In genomic region chr12:90233168-90234100, GRCh38 we compare ENCODE assay signal across 22 cellular contexts.
DNase-seq lines count a peak whose midpoint lies in the region; ATAC-seq and TF ChIP-seq lines count a peak whose summit lies in the region.
"Had no signal": no experiment of that assay in that cellular context is flagged by ENCODE, and none has a peak within 500 bp of the region (broad histone marks: within the 10 kb centered on the region; RNA-seq: fewer than 3 reads in every experiment).

No MANE protein-coding gene starts in this region.

- H3K27me3 ChIP-seq in GM23338 (ENCODE audit: insufficient read depth) (no peaks in the 10 kb centered on the region), adipocyte (replicated peaks; ENCODE audit: control insufficient read depth, insufficient read depth, low read length) (no peaks in the 10 kb centered on the region), trophoblast cell (ENCODE audit: insufficient read depth, low read length) (no peaks in the 10 kb centered on the region), SJCRH30 (no peaks in the 10 kb centered on the region)

- H3K27ac ChIP-seq in GM23338 (ENCODE audit: low read depth) (no peak overlapping the region), trophoblast cell (ENCODE audit: low read depth, low read length) (no peak overlapping the region), SJCRH30 (no peak overlapping the region)
- H3K27ac ChIP-seq: thoracic aorta, WERI-Rb-1 had no signal

- H3F3A ChIP-seq in GM23338 (replicated peaks; ENCODE audit: low read depth) = no peaks in the 10 kb centered on the region

- H3K27ac Mint-ChIP-seq in GM23338 = no peak overlapping the region
- H3K27ac Mint-ChIP-seq: activated CD4-positive, alpha-beta T cell treated with anti-CD3 and anti-CD28 coated beads, Interleukin-2, amount 10 ng/mL, durations not matched to agents 24 days and 14 days; activated naive CD4-positive, alpha-beta T cell treated with anti-CD3 and anti-CD28 coated beads for 36 hours; CD4-positive, CD25-positive, alpha-beta regulatory T cell; dendritic cell treated with granulocyte-macrophage colony-stimulating factor and Interleukin-4, amounts not matched to agents 40 ng/mL and 50 ng/mL, for 4 days; natural killer cell had no signal

- no peak overlapping the region for H2AK5ac ChIP-seq in trophoblast cell (ENCODE audit: low read length)

- H2BK5ac ChIP-seq in trophoblast cell (ENCODE audit: low read depth, low read length, poor library complexity) = no peak overlapping the region

- H3K9ac ChIP-seq in adipocyte (ENCODE audit: low read length) (no peak overlapping the region), trophoblast cell (ENCODE audit: low read length) (no peak overlapping the region)

- no peak overlapping the region for H3K4me2 ChIP-seq in GM23338
- H3K4me2 ChIP-seq in trophoblast cell (ENCODE audit: low read length) = no peak overlapping the region

- H3K4me3 ChIP-seq in GM23338 (no peak overlapping the region), adipocyte (ENCODE audit: low read length) (no peak overlapping the region), trophoblast cell (ENCODE audit: low read depth, low read length) (no peak overlapping the region), SJCRH30 (no peak overlapping the region)
- H3K4me3 ChIP-seq: thoracic aorta had no signal

- POLR2A ChIA-PET in GM10248 (lab: Yijun Ruan, JAX) = no interaction called here

- peaks cover 9% of the 10 kb centered on the region for H3K79me1 ChIP-seq in trophoblast cell (ENCODE audit: low read length)

- no peak overlapping the region for H3K4ac ChIP-seq in trophoblast cell (ENCODE audit: low read depth, low read length)

- no peak overlapping the region for H4K12ac ChIP-seq in trophoblast cell (ENCODE audit: low read depth, low read length)

- H2AFZ ChIP-seq in GM23338 = peak overlapping the region; percentile 54; the same call in 1 of the 2 replicates
- no peak overlapping the region for H2AFZ ChIP-seq in trophoblast cell (ENCODE audit: insufficient read depth, low read length, poor library complexity)

- no peak overlapping the region for H3K14ac ChIP-seq in trophoblast cell (ENCODE audit: low read length)

- no peak overlapping the region for H4K91ac ChIP-seq in trophoblast cell (ENCODE audit: low read depth, low read length)

- no CpG with 5 or more reads among the region's 6 CpGs for WGBS in trophoblast cell (ENCODE audit: extremely low coverage, insufficient coverage, insufficient read length)

- peaks cover 2% of the 10 kb centered on the region; the same call in 1 of the 3 replicates for H3K9me3 Mint-ChIP-seq in GM23338
- H3K9me3 Mint-ChIP-seq: activated CD4-positive, alpha-beta T cell treated with anti-CD3 and anti-CD28 coated beads, Interleukin-2, amount 10 ng/mL, durations not matched to agents 24 days and 14 days; activated naive CD4-positive, alpha-beta T cell treated with anti-CD3 and anti-CD28 coated beads for 36 hours; natural killer cell had no signal

- H3K79me2 ChIP-seq in GM23338 (replicated peaks; ENCODE audit: insufficient read depth) = no peaks in the 10 kb centered on the region
- H3K79me2 ChIP-seq in trophoblast cell (ENCODE audit: control insufficient read depth, insufficient read depth, low read length, poor library complexity) = no peaks in the 10 kb centered on the region

- H3K4me1 Mint-ChIP-seq in GM23338 = peaks cover 16% of the 10 kb centered on the region; the same call in 2 of the 3 replicates
- H3K4me1 Mint-ChIP-seq: activated CD4-positive, alpha-beta T cell treated with anti-CD3 and anti-CD28 coated beads, Interleukin-2, amount 10 ng/mL, durations not matched to agents 24 days and 14 days; CD4-positive, CD25-positive, alpha-beta regulatory T cell; natural killer cell had no signal

- H3K9me3 ChIP-seq in adipocyte (ENCODE audit: control insufficient read depth, low read length) (no peaks in the 10 kb centered on the region), trophoblast cell (ENCODE audit: insufficient read depth, low read depth, low read length) (no peaks in the 10 kb centered on the region), SJCRH30 (replicated peaks) (no peaks in the 10 kb centered on the region; the same call in 1 of the 2 replicates)
- H3K9me3 ChIP-seq: thoracic aorta had no signal

- no peak overlapping the region for H3K23ac ChIP-seq in trophoblast cell (ENCODE audit: low read length)

- no peaks in the 10 kb centered on the region; the same call in 2 of the 3 replicates for H3K36me3 Mint-ChIP-seq in GM23338 (ENCODE audit: low read depth)
- H3K36me3 Mint-ChIP-seq: CD4-positive, CD25-positive, alpha-beta regulatory T cell; natural killer cell had no signal

- ATAC-seq in GM23338 (no peak), GM19452 (IDR thresholded peaks at IDR 0.05; ENCODE audit: unreplicated experiment) (no peak), HG03432 (IDR thresholded peaks at IDR 0.05; ENCODE audit: unreplicated experiment) (no peak)
- ATAC-seq: natural killer cell; Panc1; right cardiac atrium; stimulated activated naive CD8-positive, alpha-beta T cell treated with anti-CD3 and anti-CD28 coated beads, Interleukin-15, Interleukin-2, amounts not matched to agents 100 U/mL and 50 U/mL, for 24 hours had no signal

- H4K8ac ChIP-seq in trophoblast cell (ENCODE audit: low read depth, low read length) = no peak overlapping the region

- H3K36me3 ChIP-seq in GM23338 (ENCODE audit: insufficient read depth) (no peaks in the 10 kb centered on the region), adipocyte (ENCODE audit: control insufficient read depth, insufficient read depth, low read length, severe bottlenecking) (no peaks in the 10 kb centered on the region), trophoblast cell (ENCODE audit: control insufficient read depth in 1 of 2, insufficient read depth in 2 of 2, low read length in 2 of 2) (no peaks in the 10 kb centered on the region), SJCRH30 (no peaks in the 10 kb centered on the region)
- H3K36me3 ChIP-seq: thoracic aorta, WERI-Rb-1 had no signal

- H3K27me3 Mint-ChIP-seq in GM23338 (ENCODE audit: insufficient read depth, low read depth, poor library complexity) = peaks cover 2% of the 10 kb centered on the region

- no peak overlapping the region for H2BK120ac ChIP-seq in trophoblast cell (ENCODE audit: insufficient read depth, low read length, poor library complexity)

- TF ChIP-seq CTCF in GM23338 (conservative IDR thresholded peaks at IDR 0.05; ENCODE audit: low read depth in 2 of 2) (no peak), GM10248 (IDR thresholded peaks at IDR 0.05; ENCODE audit: control extremely low read depth, extremely low read depth, low read depth, missing control alignments) (no peak)

- no peak for DNase-seq in GM23338 (ENCODE audit: low spot score)
- DNase-seq in adipocyte (ENCODE audit: low read depth) = peak; percentile 71
- DNase-seq in fibroblast of gingiva (ENCODE audit: low read depth) = peak; percentile 51
- peak; percentile 12 to 50 for DNase-seq in trophoblast cell
- no peak for DNase-seq in SJCRH30
- DNase-seq in GM10248 (ENCODE audit: extremely low spot score) = no peak
- DNase-seq: activated CD4-positive, alpha-beta T cell treated with anti-CD3 and anti-CD28 coated beads, Interleukin-2, amount 10 ng/mL, durations not matched to agents 24 days and 14 days; activated naive CD4-positive, alpha-beta T cell treated with anti-CD3 and anti-CD28 coated beads for 36 hours; activated T-cell treated with anti-CD3 and anti-CD28 coated beads, Interleukin-2, amount 50 U/mL, for 48 hours; amygdala; CD4-positive, CD25-positive, alpha-beta regulatory T cell; natural killer cell; NCI-H146; right cardiac atrium; stimulated activated CD4-positive, alpha-beta T cell treated with anti-CD3 and anti-CD28 coated beads, Interleukin-4, amount 100 ng/mL, for 4 hours; stimulated activated naive CD8-positive, alpha-beta T cell treated with anti-CD3 and anti-CD28 coated beads, Interleukin-15, Interleukin-2, amounts not matched to agents 100 U/mL and 50 U/mL, for 24 hours; WERI-Rb-1 had no signal

- 0 out of 2 replicates have a peak, but pooled peaks cover 4% of the 10 kb centered on the region for H3K9me2 ChIP-seq in GM23338 (ENCODE audit: insufficient read depth)

- no peaks in the 10 kb centered on the region for H4K20me1 ChIP-seq in GM23338 (replicated peaks; ENCODE audit: insufficient read depth)

- H3K18ac ChIP-seq in trophoblast cell (ENCODE audit: low read length) = no peak overlapping the region

- H3K4me3 Mint-ChIP-seq in GM23338 = no peak overlapping the region
- H3K4me3 Mint-ChIP-seq: activated CD4-positive, alpha-beta T cell treated with anti-CD3 and anti-CD28 coated beads, Interleukin-2, amount 10 ng/mL, durations not matched to agents 24 days and 14 days; activated naive CD4-positive, alpha-beta T cell treated with anti-CD3 and anti-CD28 coated beads for 36 hours; CD4-positive, CD25-positive, alpha-beta regulatory T cell; dendritic cell treated with granulocyte-macrophage colony-stimulating factor and Interleukin-4, amounts not matched to agents 40 ng/mL and 50 ng/mL, for 4 days; natural killer cell had no signal

- CTCF ChIA-PET in GM10248 (lab: Yijun Ruan, JAX) = no interaction called here

- no peak overlapping the region for H2BK12ac ChIP-seq in trophoblast cell (ENCODE audit: low read length)

- H3K4me1 ChIP-seq in GM23338 (ENCODE audit: insufficient read depth) = peaks cover 5% of the 10 kb centered on the region; the same call in 1 of the 2 replicates
- peaks cover 18% of the 10 kb centered on the region for H3K4me1 ChIP-seq in adipocyte (ENCODE audit: control insufficient read depth, insufficient read depth, low read length)
- H3K4me1 ChIP-seq in trophoblast cell (ENCODE audit: control insufficient read depth in 1 of 2, insufficient read depth in 2 of 2, low read length in 2 of 2) = no peaks in the 10 kb centered on the region
- H3K4me1 ChIP-seq in SJCRH30 = peaks cover 3% of the 10 kb centered on the region; the same call in 1 of the 2 replicates

TF ChIP-seq in GM23338, 12 proteins besides CTCF, POLR2A, EP300 and RAD21:
- no peak for TF ChIP-seq CREB1 (CRISPR knock-in tag; IDR thresholded peaks at IDR 0.05; ENCODE audit: low read depth)
- TF ChIP-seq POLR2AphosphoS5 (IDR thresholded peaks at IDR 0.05; ENCODE audit: low read depth) = no peak
TF ChIP-seq in GM23338: peak in this region for 0.

Comparison
In these comparisons a context has a peak if more than half of its experiments do, and no peak if none do; other contexts are left out.
1. DNase-seq: peak in adipocyte (single experiment), fibroblast of gingiva (single experiment) and trophoblast cell (2 of 2); none in GM23338 (single experiment), SJCRH30 (0 of 2) and GM10248 (single experiment).